In the genomic region with DNA sequence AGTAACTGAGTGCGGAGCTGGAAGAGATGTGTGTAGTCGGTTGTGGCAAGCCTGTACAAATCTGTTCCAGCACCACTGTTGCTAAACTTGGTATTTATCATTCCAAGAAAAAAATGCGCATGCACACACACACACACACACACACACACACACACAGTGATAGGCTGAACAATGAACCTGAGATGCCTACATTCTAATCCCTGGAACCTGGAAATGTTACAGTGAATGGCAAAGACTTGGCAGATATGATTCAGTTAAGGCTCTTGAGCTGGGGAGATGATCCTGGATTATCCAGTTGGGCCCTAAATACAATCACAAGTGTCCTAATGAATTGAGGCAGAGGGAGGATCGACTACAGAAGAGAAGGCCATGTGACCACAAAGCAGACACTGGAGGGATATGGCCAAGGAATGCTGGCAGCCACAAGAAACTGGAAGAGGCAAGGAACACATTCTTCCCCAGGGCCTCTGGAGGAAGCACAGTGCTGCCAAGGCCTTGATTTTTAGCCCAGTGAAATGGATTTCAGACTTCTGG, we compare ENCODE assay signal across 13 cellular contexts.
A peak's percentile ranks its signal among the peaks of the same experiment; 100 is the strongest.
DNase-seq lines count a peak whose midpoint lies in the region; FAIRE-seq and TF ChIP-seq lines count a peak whose summit lies in the region.
"Had no signal": no experiment of that assay in that cellular context is flagged by ENCODE, and none has a peak within 500 bp of the region (broad histone marks: within the 10 kb centered on the region; RNA-seq: fewer than 3 reads in every experiment).

No MANE protein-coding gene starts in this region.

- intact Hi-C loops in tibial artery (cut with DNase I; ENCODE audit: low total_unique reads) = no loop called here
- intact Hi-C loops in posterior cingulate gyrus (cut with DNase I) = no loop called here

- no peaks in the 10 kb centered on the region for H3K36me3 ChIP-seq in tibial artery
- H3K36me3 ChIP-seq: adrenal gland had no signal

- H3K27me3 ChIP-seq in tibial artery = no peaks in the 10 kb centered on the region
- H3K27me3 ChIP-seq: adrenal gland had no signal

- H3K27ac ChIP-seq in tibial artery = peak overlapping the region; percentile 47 to 53
- H3K27ac ChIP-seq: adrenal gland had no signal

- no peak for FAIRE-seq in GM19239 (lab: Jason Lieb, UNC)
- FAIRE-seq: frontal cortex, GM18507 had no signal

- TF ChIP-seq CTCF in choroid plexus epithelial cell (conservative IDR thresholded peaks at IDR 0.05; ENCODE audit: low read depth, low read length) (no peak), tibial artery (IDR thresholded peaks at IDR 0.05) (no peak)

- H3K4me3 ChIP-seq in choroid plexus epithelial cell (ENCODE audit: low read depth, low read length) (no peak overlapping the region), tibial artery (no peak overlapping the region)
- H3K4me3 ChIP-seq: adrenal gland had no signal

- peak; percentile 16 for DNase-seq in NCI-H226
- DNase-seq in choroid plexus epithelial cell (ENCODE audit: low read depth) = peak; percentile 55
- DNase-seq in iris pigment epithelial cell (ENCODE audit: low read depth) = peak; percentile 64
- peak; percentile 71 to 82 for DNase-seq in tibial artery
- no peak for DNase-seq in GM19239 (ENCODE audit: insufficient read length, low spot score)
- DNase-seq in posterior cingulate gyrus = no peak
- no peak for DNase-seq in NCI-H1105 (lab: John Stamatoyannopoulos, UW)
- DNase-seq in inferior parietal cortex (ENCODE audit: extremely low spot score) = no peak
- DNase-seq: adrenal gland, DMS79 treated with DMSO at 0.1 percent for 48 hours, T1000 had no signal

- no peaks in the 10 kb centered on the region for H3K9me3 ChIP-seq in tibial artery

- peaks cover 0 to 43% (median 11%) of the 10 kb centered on the region in 4 donors for H3K4me1 ChIP-seq in tibial artery

Comparison
In these comparisons a context has a peak if more than half of its experiments do, and no peak if none do; other contexts are left out.
1. DNase-seq: peak in NCI-H226 (single experiment), choroid plexus epithelial cell (single experiment), iris pigment epithelial cell (single experiment) and tibial artery (2 of 2); none in GM19239 (single experiment), posterior cingulate gyrus (0 of 10), NCI-H1105 (single experiment) and inferior parietal cortex (single experiment).